In genomic region chr9:125240649-125240999, GRCh38 we compare ENCODE assay signal across 8 cellular contexts. TPM values are rescaled to one million over a fixed set of nuclear protein-coding genes. Genes with fewer than 3 reads are reported as not detected.
DNase-seq lines count a peak whose midpoint lies in the region; ATAC-seq and TF ChIP-seq lines count a peak whose summit lies in the region.

No MANE protein-coding gene starts in this region.

- peak overlapping the region; percentile 92 for H3K4me3 Mint-ChIP-seq in activated CD4-positive, alpha-beta memory T cell treated with anti-CD3 and anti-CD28 coated beads, Interleukin-2, amount 10 ng/mL, durations not matched to agents 7 days and 5 days

- no peaks in the 10 kb centered on the region for H3K9me3 ChIP-seq in ovary

- H2AFZ ChIP-seq in ACC112 (ENCODE audit: low read length, unreplicated experiment): no peak overlapping the region

- TF ChIP-seq POLR2A in ovary (IDR thresholded peaks at IDR 0.05): no peak

- DNase-seq in HL-60 (ENCODE audit: low read depth in 1 of 2, low spot score in 1 of 2) (peak in 1 of 2 experiments; percentile 34), fibroblast of the aortic adventitia (ENCODE audit: low read depth) (peak; percentile 34), ovary (peak in 2 of 5 donors; percentile 42 to 70), Ammon's horn (ENCODE audit: low spot score) (no peak)
- DNase-seq in activated CD4-positive, alpha-beta memory T cell treated with anti-CD3 and anti-CD28 coated beads, Interleukin-2, amount 10 ng/mL, durations not matched to agents 7 days and 5 days: peak; percentile 57

- H3K9me3 Mint-ChIP-seq in activated CD4-positive, alpha-beta memory T cell treated with anti-CD3 and anti-CD28 coated beads, Interleukin-2, amount 10 ng/mL, durations not matched to agents 7 days and 5 days: no peaks in the 10 kb centered on the region

- intact Hi-C loops in ovary (cut with DNase I): loop anchor here in 1 of 4 donors (2.0 to 5.0 kb wide), 2 partner anchors 52 to 1087 kb away; partner anchors contain the start of genes MVB12B and PPP6C

- 0 to 1% (median 1%) methylated on average over 32 to 33 of the region's 33 CpGs for WGBS in ovary, 3 donors

- TF ChIP-seq EP300 in ovary (IDR thresholded peaks at IDR 0.05): no peak

- H3K4me1 Mint-ChIP-seq in activated CD4-positive, alpha-beta memory T cell treated with anti-CD3 and anti-CD28 coated beads, Interleukin-2, amount 10 ng/mL, durations not matched to agents 7 days and 5 days: peaks cover 54% of the 10 kb centered on the region

- H3K36me3 Mint-ChIP-seq in activated CD4-positive, alpha-beta memory T cell treated with anti-CD3 and anti-CD28 coated beads, Interleukin-2, amount 10 ng/mL, durations not matched to agents 7 days and 5 days (ENCODE audit: low read depth): peaks cover 63% of the 10 kb centered on the region

- peak overlapping the region; percentile 75 for H3K27ac ChIP-seq in ACC112 (ENCODE audit: low read depth, low read length)
- H3K27ac ChIP-seq in HL-60 (replicated peaks): peak overlapping the region; percentile 87
- peak overlapping the region; percentile 50 to 95 for H3K27ac ChIP-seq in ovary

- H3K27me3 Mint-ChIP-seq in activated CD4-positive, alpha-beta memory T cell treated with anti-CD3 and anti-CD28 coated beads, Interleukin-2, amount 10 ng/mL, durations not matched to agents 7 days and 5 days: no peaks in the 10 kb centered on the region

- H3K36me3 ChIP-seq in ACC112 (ENCODE audit: insufficient read depth, low read length) (peaks cover 44% of the 10 kb centered on the region), ovary (no peaks in the 10 kb centered on the region)

- peak overlapping the region; percentile 89 for H3K4me3 ChIP-seq in ACC112 (ENCODE audit: low read depth, low read length)
- peak overlapping the region; percentile 92 for H3K4me3 ChIP-seq in HL-60 (replicated peaks; ENCODE audit: insufficient read depth, low read length)
- peak overlapping the region; percentile 97 for H3K4me3 ChIP-seq in fibroblast of the aortic adventitia (ENCODE audit: low read depth, low read length)
- peak overlapping the region; percentile 97 for H3K4me3 ChIP-seq in ovary

- H3K4me1 ChIP-seq in ACC112 (ENCODE audit: control insufficient read depth, insufficient read depth, low read length, unreplicated experiment) (peaks cover 58% of the 10 kb centered on the region), ovary (ENCODE audit: insufficient read depth) (peaks cover 11% of the 10 kb centered on the region)

- TF ChIP-seq CTCF in HL-60 (IDR thresholded peaks at IDR 0.05; ENCODE audit: insufficient read depth, low read length): no peak
- no peak for TF ChIP-seq CTCF in fibroblast of the aortic adventitia (IDR thresholded peaks at IDR 0.05; ENCODE audit: insufficient read depth, low read length)
- TF ChIP-seq CTCF in ovary (IDR thresholded peaks at IDR 0.05): no peak

- POLR2A ChIA-PET in activated CD4-positive, alpha-beta memory T cell treated with anti-CD3 and anti-CD28 coated beads, Interleukin-2, amount 10 ng/mL, durations not matched to agents 7 days and 5 days (lab: Charles Lee): interaction anchor here (0.6 to 5.0 kb wide), 30 partner anchors 9 to 1565 kb away, joined by 3 to 112 read pairs (median 8); partner anchors contain the start of genes ARPC5L, GAPVD1, GOLGA1 and PPP6C

- ATAC-seq in GM18517 (IDR thresholded peaks at IDR 0.05; ENCODE audit: unreplicated experiment) (peak; percentile 14), HG03565 (IDR thresholded peaks at IDR 0.05; ENCODE audit: unreplicated experiment) (no peak)

- H3K27me3 ChIP-seq in ACC112 (ENCODE audit: insufficient read depth, low read length) (no peaks in the 10 kb centered on the region), HL-60 (ENCODE audit: insufficient read depth, poor library complexity, severe bottlenecking) (no peaks in the 10 kb centered on the region), ovary (no peaks in the 10 kb centered on the region)

- H3K27ac Mint-ChIP-seq in activated CD4-positive, alpha-beta memory T cell treated with anti-CD3 and anti-CD28 coated beads, Interleukin-2, amount 10 ng/mL, durations not matched to agents 7 days and 5 days: peak overlapping the region; percentile 98

- CTCF ChIA-PET in activated CD4-positive, alpha-beta memory T cell treated with anti-CD3 and anti-CD28 coated beads, Interleukin-2, amount 10 ng/mL, durations not matched to agents 7 days and 5 days (lab: Charles Lee): interaction anchor here (0.7 to 2.4 kb wide), 7 partner anchors 21 to 121 kb away, joined by 3 to 26 read pairs (median 4); partner anchors contain the start of genes GAPVD1 and RABEPK

- peaks cover 64% of the 10 kb centered on the region for H3K79me2 ChIP-seq in ACC112 (ENCODE audit: control insufficient read depth, insufficient read depth, low read length, unreplicated experiment)

RNA-seq across cellular contexts. Expression of gene HSPA5, which starts 0.5 kb away (rescaled TPM):
- 100 to 1,000 TPM; 155 to 156 TPM for total RNA-seq in activated CD4-positive, alpha-beta memory T cell treated with anti-CD3 and anti-CD28 coated beads, Interleukin-2, amount 10 ng/mL, durations not matched to agents 7 days and 5 days
- total RNA-seq in fibroblast of the aortic adventitia (ENCODE audit: low replicate concordance) (126 and 128 TPM in 2 replicates), ovary (100 to 1,000 TPM in 6 of 7 donors, 10 to 100 TPM in 1; 67.1 to 250 (median 147) TPM)
- polyA plus RNA-seq in ovary: 100 to 1,000 TPM; 111 to 309 TPM

RNA-seq across cellular contexts. Expression of gene GAPVD1, which starts 21.0 kb away (rescaled TPM):
- 10 to 100 TPM; 47.7 to 49.6 TPM for total RNA-seq in activated CD4-positive, alpha-beta memory T cell treated with anti-CD3 and anti-CD28 coated beads, Interleukin-2, amount 10 ng/mL, durations not matched to agents 7 days and 5 days
- total RNA-seq in fibroblast of the aortic adventitia (ENCODE audit: low replicate concordance) (52.7 and 53.1 TPM in 2 replicates), ovary (10 to 100 TPM; 36.5 to 53.7 (median 43.9) TPM)
- polyA plus RNA-seq in ovary: 10 to 100 TPM in 1 of 2 donors, 1 to 10 TPM in 1; 9.4 to 23.4 TPM

RNA-seq across cellular contexts. Expression of gene RABEPK, which starts 40.3 kb away (rescaled TPM):
- total RNA-seq in activated CD4-positive, alpha-beta memory T cell treated with anti-CD3 and anti-CD28 coated beads, Interleukin-2, amount 10 ng/mL, durations not matched to agents 7 days and 5 days: 10 to 100 TPM; 11.8 to 12.1 TPM
- total RNA-seq in fibroblast of the aortic adventitia (ENCODE audit: low replicate concordance): 9.2 and 25.2 TPM in 2 replicates
- total RNA-seq in ovary: 10 to 100 TPM in 4 of 7 donors, 1 to 10 TPM in 3; 7.7 to 24.4 (median 13.8) TPM
- 10 to 100 TPM; 15.0 to 21.3 TPM for polyA plus RNA-seq in ovary

RNA-seq across cellular contexts. Expression of gene PPP6C, which starts 51.0 kb away (rescaled TPM):
- 10 to 100 TPM; 56.4 to 57.6 TPM for total RNA-seq in activated CD4-positive, alpha-beta memory T cell treated with anti-CD3 and anti-CD28 coated beads, Interleukin-2, amount 10 ng/mL, durations not matched to agents 7 days and 5 days
- 28.0 and 28.5 TPM in 2 replicates for total RNA-seq in fibroblast of the aortic adventitia (ENCODE audit: low replicate concordance)
- total RNA-seq in ovary: 10 to 100 TPM; 26.8 to 39.8 (median 34.6) TPM
- polyA plus RNA-seq in ovary: 10 to 100 TPM; 18.2 to 46.6 TPM
